Comparison of ENCODE assay signal across 8 cellular contexts in genomic region chr14:87615822-87616679, GRCh38.
DNase-seq lines count a peak whose midpoint lies in the region; ATAC-seq, FAIRE-seq and TF ChIP-seq lines count a peak whose summit lies in the region.

No MANE protein-coding gene starts in this region.

- no peaks in the 10 kb centered on the region for H3K4me1 Mint-ChIP-seq in mesothelial cell of epicardium

- peaks cover 11% of the 10 kb centered on the region for H3K9me3 Mint-ChIP-seq in mesothelial cell of epicardium

- FAIRE-seq in urothelium cell line (lab: Jason Lieb, UNC): no peak

- H3K27ac ChIP-seq in SK-N-MC (peak overlapping the region; percentile 66), dorsolateral prefrontal cortex (no peak overlapping the region)

- TF ChIP-seq CTCF in dorsolateral prefrontal cortex (IDR thresholded peaks at IDR 0.05 in 54 of 56, conservative IDR thresholded peaks at IDR 0.05 in 2 of 56; ENCODE audit: low read depth in 1 of 56, partially characterized antibody in 56 of 56) (peak; percentile 56 to 81 (median 72)), mesothelial cell of epicardium (IDR thresholded peaks at IDR 0.05; ENCODE audit: unreplicated experiment) (peak; percentile 77)

- intact Hi-C loops in dorsolateral prefrontal cortex (cut with DNase I): no loop called here

- H3K9me3 ChIP-seq in SK-N-MC (ENCODE audit: low read depth, low read length): 0 out of 2 replicates have a peak, but pooled peaks cover under 1% of the 10 kb centered on the region

- no peaks in the 10 kb centered on the region for H3K27me3 Mint-ChIP-seq in mesothelial cell of epicardium (ENCODE audit: low read depth)

- H3K36me3 Mint-ChIP-seq in mesothelial cell of epicardium: no peaks in the 10 kb centered on the region

- H3K27ac Mint-ChIP-seq in mesothelial cell of epicardium: no peak overlapping the region

- H3K4me3 ChIP-seq in SK-N-MC (peak overlapping the region; percentile 6; the same call in 1 of the 2 replicates), dorsolateral prefrontal cortex (no peak overlapping the region)

- peak; percentile 82 for ATAC-seq in GM21825 (IDR thresholded peaks at IDR 0.05; ENCODE audit: unreplicated experiment)

- no peaks in the 10 kb centered on the region for H3K27me3 ChIP-seq in dorsolateral prefrontal cortex

- DNase-seq in activated T-cell treated with anti-CD3 and anti-CD28 coated beads for 24 hours (ENCODE audit: low read depth) (peak; percentile 2), LoVo (ENCODE audit: low spot score) (peak; percentile 41), SK-N-MC (ENCODE audit: low read depth, low spot score) (no peak), dorsolateral prefrontal cortex (peak in 8 of 10 donors; percentile 4 to 58 (median 44)), mesothelial cell of epicardium (ENCODE audit: low spot score in 2 of 2, unreplicated experiment in 2 of 2) (peak; percentile 27 to 70), urothelium cell line (ENCODE audit: low spot score) (peak; percentile 80)
- DNase-seq in activated T-cell treated with anti-CD3 and anti-CD28 coated beads, Interleukin-2, amount 50 U/mL, for 1 hour: no peak

- H3K36me3 ChIP-seq in SK-N-MC (ENCODE audit: insufficient read depth, low read length): no peaks in the 10 kb centered on the region

- H3K9ac ChIP-seq in SK-N-MC (ENCODE audit: insufficient read length): no peak overlapping the region

- H3K4me3 Mint-ChIP-seq in mesothelial cell of epicardium: no peak overlapping the region

Comparison
In these comparisons a context has a peak if more than half of its experiments do, and no peak if none do; other contexts are left out.
1. DNase-seq: peak in activated T-cell treated with anti-CD3 and anti-CD28 coated beads for 24 hours (single experiment), LoVo (single experiment), dorsolateral prefrontal cortex (8 of 10), mesothelial cell of epicardium (2 of 2) and urothelium cell line (single experiment); none in activated T-cell treated with anti-CD3 and anti-CD28 coated beads, Interleukin-2, amount 50 U/mL, for 1 hour (single experiment) and SK-N-MC (single experiment).